10 cellular contexts compared by ENCODE assay signal in genomic region chr11:94731921-94732601, GRCh38. TPM values are rescaled to one million over a fixed set of nuclear protein-coding genes. Genes with fewer than 3 reads are reported as not detected.
DNase-seq lines count a peak whose midpoint lies in the region; ATAC-seq, FAIRE-seq and TF ChIP-seq lines count a peak whose summit lies in the region.
"Had no signal": no experiment of that assay in that cellular context is flagged by ENCODE, and none has a peak within 500 bp of the region (broad histone marks: within the 10 kb centered on the region; RNA-seq: fewer than 3 reads in every experiment).

No MANE protein-coding gene starts in this region.

- no peak for DNase-seq in stimulated activated naive CD8-positive, alpha-beta T cell treated with anti-CD3 and anti-CD28 coated beads, Interleukin-15, amount 100 ng/mL, for 72 hours
- no peak for DNase-seq in stimulated activated naive CD8-positive, alpha-beta T cell treated with anti-CD3 and anti-CD28 coated beads, Interleukin-15, Interleukin-2, amounts not matched to agents 100 U/mL and 50 U/mL, for 24 hours
- DNase-seq in astrocyte of the cerebellum (ENCODE audit: low read depth) (peak; percentile 70), kidney (no peak), testis (no peak), RKO (ENCODE audit: low spot score) (no peak)
- no peak for DNase-seq in activated T-cell treated with anti-CD3 and anti-CD28 coated beads, Interleukin-2, amount 50 U/mL, for 4 hours

- no peak overlapping the region for H3K4me3 Mint-ChIP-seq in stimulated activated naive CD8-positive, alpha-beta T cell treated with anti-CD3 and anti-CD28 coated beads, Interleukin-15, amount 100 ng/mL, for 72 hours
- no peak overlapping the region for H3K4me3 Mint-ChIP-seq in activated T-cell treated with anti-CD3 and anti-CD28 coated beads, Interleukin-2, amount 50 U/mL, for 4 hours
- H3K4me3 Mint-ChIP-seq: mesothelial cell of epicardium; stimulated activated effector memory CD8-positive, alpha-beta T cell treated with anti-CD3 and anti-CD28 coated beads, Interleukin-12 subunit alpha, Interleukin-12 subunit beta, amount 100 ng/mL, for 72 hours had no signal

- in situ Hi-C loops in astrocyte of the cerebellum (cut with HindIII; ENCODE audit: low sequenced_read_pairs): no loop called here

- H3K27me3 ChIP-seq in testis: no peaks in the 10 kb centered on the region

- 77 to 79% methylated on average over 3 of the region's 3 CpGs for WGBS in testis, 2 donors

- no peak overlapping the region for H3K27ac Mint-ChIP-seq in stimulated activated naive CD8-positive, alpha-beta T cell treated with anti-CD3 and anti-CD28 coated beads, Interleukin-15, amount 100 ng/mL, for 72 hours
- H3K27ac Mint-ChIP-seq: mesothelial cell of epicardium; stimulated activated effector memory CD8-positive, alpha-beta T cell treated with anti-CD3 and anti-CD28 coated beads, Interleukin-12 subunit alpha, Interleukin-12 subunit beta, amount 100 ng/mL, for 72 hours had no signal

- H3K9me3 ChIP-seq in kidney (ENCODE audit: control insufficient read depth in 1 of 2, low read length in 2 of 2): no peaks in the 10 kb centered on the region
- no peaks in the 10 kb centered on the region for H3K9me3 ChIP-seq in testis

- H3K36me3 ChIP-seq in kidney (ENCODE audit: control insufficient read depth in 1 of 2, insufficient read depth in 2 of 2, low read length in 2 of 2) (no peaks in the 10 kb centered on the region), testis (ENCODE audit: low read depth, missing control alignments) (no peaks in the 10 kb centered on the region)

- H3K4me1 ChIP-seq in kidney (ENCODE audit: control insufficient read depth in 1 of 2, insufficient read depth in 1 of 2, low read depth in 1 of 2, low read length in 2 of 2): peaks cover 0 to 3% of the 10 kb centered on the region in 2 donors
- no peaks in the 10 kb centered on the region for H3K4me1 ChIP-seq in testis

- H3K4me3 ChIP-seq in astrocyte of the cerebellum (ENCODE audit: low read depth, low read length): no peak overlapping the region
- no peak overlapping the region for H3K4me3 ChIP-seq in kidney (ENCODE audit: low read length in 2 of 2)
- H3K4me3 ChIP-seq in testis: no peak overlapping the region

- H3K9me3 Mint-ChIP-seq in stimulated activated naive CD8-positive, alpha-beta T cell treated with anti-CD3 and anti-CD28 coated beads, Interleukin-15, amount 100 ng/mL, for 72 hours: no peaks in the 10 kb centered on the region
- H3K9me3 Mint-ChIP-seq in activated T-cell treated with anti-CD3 and anti-CD28 coated beads, Interleukin-2, amount 50 U/mL, for 4 hours: no peaks in the 10 kb centered on the region
- H3K9me3 Mint-ChIP-seq: mesothelial cell of epicardium; stimulated activated effector memory CD8-positive, alpha-beta T cell treated with anti-CD3 and anti-CD28 coated beads, Interleukin-12 subunit alpha, Interleukin-12 subunit beta, amount 100 ng/mL, for 72 hours had no signal

- FAIRE-seq in kidney (lab: Jason Lieb, UNC): no peak

- H3K9ac ChIP-seq in kidney (ENCODE audit: low read length in 2 of 2): no peak overlapping the region

- no peaks in the 10 kb centered on the region for H3K36me3 Mint-ChIP-seq in activated T-cell treated with anti-CD3 and anti-CD28 coated beads, Interleukin-2, amount 50 U/mL, for 4 hours (ENCODE audit: insufficient read depth)
- H3K36me3 Mint-ChIP-seq: mesothelial cell of epicardium; stimulated activated effector memory CD8-positive, alpha-beta T cell treated with anti-CD3 and anti-CD28 coated beads, Interleukin-12 subunit alpha, Interleukin-12 subunit beta, amount 100 ng/mL, for 72 hours had no signal

- intact Hi-C loops in kidney (cut with DNase I): no loop called here
- intact Hi-C loops in testis (cut with DNase I; ENCODE audit: low total_unique reads): no loop called here

- H3K27ac ChIP-seq in kidney (ENCODE audit: low read depth in 2 of 2, low read length in 2 of 2) (peak overlapping the region; percentile 19 to 82), testis (no peak overlapping the region)

- H3K4me1 Mint-ChIP-seq in stimulated activated naive CD8-positive, alpha-beta T cell treated with anti-CD3 and anti-CD28 coated beads, Interleukin-15, amount 100 ng/mL, for 72 hours: peaks cover 11% of the 10 kb centered on the region
- no peaks in the 10 kb centered on the region for H3K4me1 Mint-ChIP-seq in activated T-cell treated with anti-CD3 and anti-CD28 coated beads, Interleukin-2, amount 50 U/mL, for 4 hours (ENCODE audit: low read depth)
- H3K4me1 Mint-ChIP-seq: stimulated activated effector memory CD8-positive, alpha-beta T cell treated with anti-CD3 and anti-CD28 coated beads, Interleukin-12 subunit alpha, Interleukin-12 subunit beta, amount 100 ng/mL, for 72 hours had no signal

- TF ChIP-seq POLR2A in testis (IDR thresholded peaks at IDR 0.05): no peak

- TF ChIP-seq CTCF in astrocyte of the cerebellum (IDR thresholded peaks at IDR 0.05; ENCODE audit: low read depth, low read length, missing control alignments) (no peak), kidney (IDR thresholded peaks at IDR 0.05; ENCODE audit: borderline replicate concordance, extremely low read depth, insufficient read depth) (no peak), testis (IDR thresholded peaks at IDR 0.05) (no peak)

- ATAC-seq in stimulated activated naive CD8-positive, alpha-beta T cell treated with anti-CD3 and anti-CD28 coated beads, Interleukin-15, amount 100 ng/mL, for 72 hours: peak; percentile 23
- ATAC-seq in stimulated activated naive CD8-positive, alpha-beta T cell treated with anti-CD3 and anti-CD28 coated beads, Interleukin-15, Interleukin-2, amounts not matched to agents 100 U/mL and 50 U/mL, for 24 hours: no peak
- no peak for ATAC-seq in activated T-cell treated with anti-CD3 and anti-CD28 coated beads, Interleukin-2, amount 50 U/mL, for 4 hours
- ATAC-seq in GM18511 (IDR thresholded peaks at IDR 0.05; ENCODE audit: unreplicated experiment): no peak

- peaks cover 32% of the 10 kb centered on the region for H3K27me3 Mint-ChIP-seq in stimulated activated naive CD8-positive, alpha-beta T cell treated with anti-CD3 and anti-CD28 coated beads, Interleukin-15, amount 100 ng/mL, for 72 hours
- peaks cover 2% of the 10 kb centered on the region for H3K27me3 Mint-ChIP-seq in activated T-cell treated with anti-CD3 and anti-CD28 coated beads, Interleukin-2, amount 50 U/mL, for 4 hours (ENCODE audit: low read depth)

RNA-seq across cellular contexts. Expression of gene AMOTL1, which starts 36.1 kb away (rescaled TPM):
- total RNA-seq in kidney: 52.3 TPM
- 6.1 TPM for polyA plus RNA-seq in kidney (ENCODE audit: insufficient read depth, low read depth, low replicate concordance)
- under 1 TPM; 0.25 to 0.73 (median 0.69) TPM for total RNA-seq in activated T-cell treated with anti-CD3 and anti-CD28 coated beads, Interleukin-2, amount 50 U/mL, for 4 hours
- 10 to 100 TPM; 17.1 to 18.7 TPM for total RNA-seq in testis
- polyA plus RNA-seq in testis (ENCODE audit: insufficient read depth, low read depth, low replicate concordance): 25.4 TPM

Comparison
In these comparisons a context has a peak if more than half of its experiments do, and no peak if none do; other contexts are left out.
1. H3K27ac ChIP-seq: peak in kidney (2 of 2); none in testis (0 of 2).
2. RNA of gene AMOTL1, which starts 36.1 kb away (total RNA-seq): 52.3 TPM in kidney (single experiment) and 17.1 to 18.7 TPM in testis; 0.25 to 0.73 TPM in activated T-cell treated with anti-CD3 and anti-CD28 coated beads, Interleukin-2, amount 50 U/mL, for 4 hours; every median in the first group is over 10 times any median in the second.